1 cellular context compared by ENCODE assay signal in the genomic region with DNA sequence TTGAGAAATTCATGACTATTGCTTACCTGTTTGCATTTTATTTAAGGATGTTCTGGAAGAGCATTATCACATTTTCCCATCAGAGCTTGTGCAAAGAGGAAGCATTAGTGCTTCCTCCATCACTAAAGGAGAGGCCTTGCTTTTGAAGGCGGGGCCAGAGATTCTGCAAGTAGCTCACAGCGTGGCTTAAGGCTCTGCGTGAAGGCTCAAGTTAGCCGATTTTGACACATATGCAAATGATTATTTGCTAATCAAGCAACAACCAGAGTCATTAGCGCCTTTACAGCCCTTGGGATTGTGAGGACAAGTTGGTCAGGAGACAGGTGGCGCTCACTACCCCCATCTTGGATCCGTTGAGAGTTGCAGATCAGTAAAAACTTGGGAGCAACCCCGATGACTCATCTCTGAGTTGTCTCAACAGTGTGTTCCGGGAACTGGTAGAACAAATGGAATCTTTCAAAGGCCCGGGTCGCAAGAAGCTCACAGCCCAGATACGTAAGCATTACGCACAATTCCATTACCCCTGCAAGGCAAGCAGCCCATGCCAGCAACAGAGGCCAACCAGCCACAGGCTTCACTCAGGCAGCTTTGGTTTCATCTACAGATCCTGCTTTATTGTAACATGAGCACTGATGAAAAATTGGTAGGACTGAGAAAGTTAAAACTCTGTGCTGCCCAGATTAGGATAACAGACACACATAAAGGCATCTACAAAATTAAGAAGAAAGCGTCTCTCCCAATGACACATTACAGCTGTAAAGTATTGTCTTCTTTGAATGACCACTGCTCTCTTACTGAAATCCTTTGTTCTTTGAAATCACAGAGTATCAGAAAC.
TF ChIP-seq lines count a peak whose summit lies in the region.

No MANE protein-coding gene starts in this region.

TF ChIP-seq in HepG2, 621 proteins besides CTCF, POLR2A, EP300 and RAD21 (continued from another document and continues in another):
- TF ChIP-seq, protein P1, sequence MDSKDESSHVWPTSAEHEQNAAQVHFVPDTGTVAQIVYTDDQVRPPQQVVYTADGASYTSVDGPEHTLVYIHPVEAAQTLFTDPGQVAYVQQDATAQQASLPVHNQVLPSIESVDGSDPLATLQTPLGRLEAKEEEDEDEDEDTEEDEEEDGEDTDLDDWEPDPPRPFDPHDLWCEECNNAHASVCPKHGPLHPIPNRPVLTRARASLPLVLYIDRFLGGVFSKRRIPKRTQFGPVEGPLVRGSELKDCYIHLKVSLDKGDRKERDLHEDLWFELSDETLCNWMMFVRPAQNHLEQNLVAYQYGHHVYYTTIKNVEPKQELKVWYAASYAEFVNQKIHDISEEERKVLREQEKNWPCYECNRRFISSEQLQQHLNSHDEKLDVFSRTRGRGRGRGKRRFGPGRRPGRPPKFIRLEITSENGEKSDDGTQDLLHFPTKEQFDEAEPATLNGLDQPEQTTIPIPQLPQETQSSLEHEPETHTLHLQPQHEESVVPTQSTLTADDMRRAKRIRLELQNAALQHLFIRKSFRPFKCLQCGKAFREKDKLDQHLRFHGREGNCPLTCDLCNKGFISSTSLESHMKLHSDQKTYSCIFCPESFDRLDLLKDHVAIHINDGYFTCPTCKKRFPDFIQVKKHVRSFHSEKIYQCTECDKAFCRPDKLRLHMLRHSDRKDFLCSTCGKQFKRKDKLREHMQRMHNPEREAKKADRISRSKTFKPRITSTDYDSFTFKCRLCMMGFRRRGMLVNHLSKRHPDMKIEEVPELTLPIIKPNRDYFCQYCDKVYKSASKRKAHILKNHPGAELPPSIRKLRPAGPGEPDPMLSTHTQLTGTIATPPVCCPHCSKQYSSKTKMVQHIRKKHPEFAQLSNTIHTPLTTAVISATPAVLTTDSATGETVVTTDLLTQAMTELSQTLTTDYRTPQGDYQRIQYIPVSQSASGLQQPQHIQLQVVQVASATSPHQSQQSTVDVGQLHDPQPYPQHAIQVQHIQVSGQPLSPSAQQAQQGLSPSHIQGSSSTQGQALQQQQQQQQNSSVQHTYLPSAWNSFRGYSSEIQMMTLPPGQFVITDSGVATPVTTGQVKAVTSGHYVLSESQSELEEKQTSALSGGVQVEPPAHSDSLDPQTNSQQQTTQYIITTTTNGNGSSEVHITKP (CRISPR knock-in tag; IDR thresholded peaks at IDR 0.05; ENCODE audit: low read depth): peak; percentile 82
- TF ChIP-seq, protein P2, sequence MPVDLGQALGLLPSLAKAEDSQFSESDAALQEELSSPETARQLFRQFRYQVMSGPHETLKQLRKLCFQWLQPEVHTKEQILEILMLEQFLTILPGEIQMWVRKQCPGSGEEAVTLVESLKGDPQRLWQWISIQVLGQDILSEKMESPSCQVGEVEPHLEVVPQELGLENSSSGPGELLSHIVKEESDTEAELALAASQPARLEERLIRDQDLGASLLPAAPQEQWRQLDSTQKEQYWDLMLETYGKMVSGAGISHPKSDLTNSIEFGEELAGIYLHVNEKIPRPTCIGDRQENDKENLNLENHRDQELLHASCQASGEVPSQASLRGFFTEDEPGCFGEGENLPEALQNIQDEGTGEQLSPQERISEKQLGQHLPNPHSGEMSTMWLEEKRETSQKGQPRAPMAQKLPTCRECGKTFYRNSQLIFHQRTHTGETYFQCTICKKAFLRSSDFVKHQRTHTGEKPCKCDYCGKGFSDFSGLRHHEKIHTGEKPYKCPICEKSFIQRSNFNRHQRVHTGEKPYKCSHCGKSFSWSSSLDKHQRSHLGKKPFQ (CRISPR knock-in tag; IDR thresholded peaks at IDR 0.05; ENCODE audit: insufficient replicate concordance): no peak
- TF ChIP-seq ZMYM2 (CRISPR knock-in tag; IDR thresholded peaks at IDR 0.05): peak; percentile 50; the same call in 1 of the 2 replicates
- TF ChIP-seq MAZ (IDR thresholded peaks at IDR 0.05; ENCODE audit: borderline replicate concordance, low read depth, low read length): no peak
- TF ChIP-seq MAZ (CRISPR knock-in tag; IDR thresholded peaks at IDR 0.05; ENCODE audit: low read depth): no peak; the same call in 1 of the 2 replicates
- peak; percentile 87 for TF ChIP-seq NCOA2 (CRISPR knock-in tag; IDR thresholded peaks at IDR 0.05)
- no peak for TF ChIP-seq NBN (conservative IDR thresholded peaks at IDR 0.05)
- TF ChIP-seq GZF1 (CRISPR knock-in tag; IDR thresholded peaks at IDR 0.05): 0 out of 2 replicates have a peak, but pooled peaks have one; percentile 19
- TF ChIP-seq, protein P3, sequence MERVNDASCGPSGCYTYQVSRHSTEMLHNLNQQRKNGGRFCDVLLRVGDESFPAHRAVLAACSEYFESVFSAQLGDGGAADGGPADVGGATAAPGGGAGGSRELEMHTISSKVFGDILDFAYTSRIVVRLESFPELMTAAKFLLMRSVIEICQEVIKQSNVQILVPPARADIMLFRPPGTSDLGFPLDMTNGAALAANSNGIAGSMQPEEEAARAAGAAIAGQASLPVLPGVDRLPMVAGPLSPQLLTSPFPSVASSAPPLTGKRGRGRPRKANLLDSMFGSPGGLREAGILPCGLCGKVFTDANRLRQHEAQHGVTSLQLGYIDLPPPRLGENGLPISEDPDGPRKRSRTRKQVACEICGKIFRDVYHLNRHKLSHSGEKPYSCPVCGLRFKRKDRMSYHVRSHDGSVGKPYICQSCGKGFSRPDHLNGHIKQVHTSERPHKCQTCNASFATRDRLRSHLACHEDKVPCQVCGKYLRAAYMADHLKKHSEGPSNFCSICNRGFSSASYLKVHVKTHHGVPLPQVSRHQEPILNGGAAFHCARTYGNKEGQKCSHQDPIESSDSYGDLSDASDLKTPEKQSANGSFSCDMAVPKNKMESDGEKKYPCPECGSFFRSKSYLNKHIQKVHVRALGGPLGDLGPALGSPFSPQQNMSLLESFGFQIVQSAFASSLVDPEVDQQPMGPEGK (CRISPR knock-in tag; IDR thresholded peaks at IDR 0.05): 0 out of 2 replicates have a peak, but pooled peaks have one; percentile 15
- TF ChIP-seq ZBTB42 (CRISPR knock-in tag; IDR thresholded peaks at IDR 0.05): no peak
- TF ChIP-seq ZNF430 (CRISPR knock-in tag; IDR thresholded peaks at IDR 0.05): peak; percentile 40; the same call in 1 of the 2 replicates
- TF ChIP-seq SRSF9 (IDR thresholded peaks at IDR 0.05; ENCODE audit: borderline replicate concordance, insufficient read depth, low read depth, low read length, poor library complexity, severe bottlenecking): no peak
- TF ChIP-seq ZSCAN21 (CRISPR knock-in tag; IDR thresholded peaks at IDR 0.05; ENCODE audit: borderline replicate concordance): peak; percentile 69
- TF ChIP-seq, protein P4, sequence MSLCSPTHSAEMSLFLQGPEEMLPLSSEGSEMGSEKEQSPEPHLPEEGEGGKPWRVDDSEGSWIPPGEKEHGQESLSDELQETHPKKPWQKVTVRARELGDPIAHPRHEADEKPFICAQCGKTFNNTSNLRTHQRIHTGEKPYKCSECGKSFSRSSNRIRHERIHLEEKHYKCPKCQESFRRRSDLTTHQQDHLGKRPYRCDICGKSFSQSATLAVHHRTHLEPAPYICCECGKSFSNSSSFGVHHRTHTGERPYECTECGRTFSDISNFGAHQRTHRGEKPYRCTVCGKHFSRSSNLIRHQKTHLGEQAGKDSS (CRISPR knock-in tag; IDR thresholded peaks at IDR 0.05; ENCODE audit: borderline replicate concordance, low read depth): 0 out of 2 replicates have a peak, but pooled peaks have one; percentile 71
- TF ChIP-seq AKAP8 (CRISPR knock-in tag; IDR thresholded peaks at IDR 0.05): no peak; the same call in 1 of the 2 replicates
- no peak for TF ChIP-seq MYNN (CRISPR knock-in tag; IDR thresholded peaks at IDR 0.05; ENCODE audit: low read depth)
- peak; percentile 100 for TF ChIP-seq FOSL2 (CRISPR knock-in tag; IDR thresholded peaks at IDR 0.05)
- no peak; the same call in 1 of the 2 replicates for TF ChIP-seq ZNF782 (CRISPR knock-in tag; IDR thresholded peaks at IDR 0.05; ENCODE audit: borderline replicate concordance)
- no peak for TF ChIP-seq DNMT1 (CRISPR knock-in tag; IDR thresholded peaks at IDR 0.05)
- TF ChIP-seq ZNF891 (CRISPR knock-in tag; IDR thresholded peaks at IDR 0.05): no peak
- TF ChIP-seq ZNF772 (CRISPR knock-in tag; IDR thresholded peaks at IDR 0.05): peak; percentile 77; the same call in 1 of the 2 replicates
- TF ChIP-seq, protein P5, sequence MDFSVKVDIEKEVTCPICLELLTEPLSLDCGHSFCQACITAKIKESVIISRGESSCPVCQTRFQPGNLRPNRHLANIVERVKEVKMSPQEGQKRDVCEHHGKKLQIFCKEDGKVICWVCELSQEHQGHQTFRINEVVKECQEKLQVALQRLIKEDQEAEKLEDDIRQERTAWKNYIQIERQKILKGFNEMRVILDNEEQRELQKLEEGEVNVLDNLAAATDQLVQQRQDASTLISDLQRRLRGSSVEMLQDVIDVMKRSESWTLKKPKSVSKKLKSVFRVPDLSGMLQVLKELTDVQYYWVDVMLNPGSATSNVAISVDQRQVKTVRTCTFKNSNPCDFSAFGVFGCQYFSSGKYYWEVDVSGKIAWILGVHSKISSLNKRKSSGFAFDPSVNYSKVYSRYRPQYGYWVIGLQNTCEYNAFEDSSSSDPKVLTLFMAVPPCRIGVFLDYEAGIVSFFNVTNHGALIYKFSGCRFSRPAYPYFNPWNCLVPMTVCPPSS (IDR thresholded peaks at IDR 0.05): no peak
- TF ChIP-seq NPAS2 (CRISPR knock-in tag; IDR thresholded peaks at IDR 0.05; ENCODE audit: borderline replicate concordance): no peak
- TF ChIP-seq, protein P6, sequence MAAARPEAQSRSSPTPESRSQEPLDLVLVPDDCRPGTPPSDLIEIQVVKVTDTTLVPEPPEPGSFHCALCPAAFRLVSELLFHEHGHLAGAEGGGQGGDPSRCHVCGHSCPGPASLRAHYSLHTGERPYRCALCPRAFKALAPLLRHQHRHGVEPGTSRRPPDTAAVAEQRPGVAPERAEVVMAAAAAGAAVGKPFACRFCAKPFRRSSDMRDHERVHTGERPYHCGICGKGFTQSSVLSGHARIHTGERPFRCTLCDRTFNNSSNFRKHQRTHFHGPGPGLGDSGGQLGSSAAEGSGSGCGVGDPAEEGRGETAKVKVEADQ (CRISPR knock-in tag; IDR thresholded peaks at IDR 0.05; ENCODE audit: borderline replicate concordance): peak; percentile 60; the same call in 1 of the 2 replicates
- TF ChIP-seq ZNF431 (CRISPR knock-in tag; IDR thresholded peaks at IDR 0.05; ENCODE audit: borderline replicate concordance, low read depth): no peak
- peak; percentile 84; the same call in 1 of the 2 replicates for TF ChIP-seq NCOA1 (CRISPR knock-in tag; IDR thresholded peaks at IDR 0.05)
- no peak for TF ChIP-seq ATAD3A (CRISPR knock-in tag; IDR thresholded peaks at IDR 0.05)
- no peak for TF ChIP-seq MTF1 (CRISPR knock-in tag; IDR thresholded peaks at IDR 0.05)
- no peak for TF ChIP-seq PLRG1 (conservative IDR thresholded peaks at IDR 0.05)
- no peak; the same call in 1 of the 2 replicates for TF ChIP-seq XBP1 (CRISPR knock-in tag; IDR thresholded peaks at IDR 0.05)
- no peak for TF ChIP-seq POLR2AphosphoS5 (IDR thresholded peaks at IDR 0.05; ENCODE audit: low read depth, low read length)
- TF ChIP-seq, protein P7, sequence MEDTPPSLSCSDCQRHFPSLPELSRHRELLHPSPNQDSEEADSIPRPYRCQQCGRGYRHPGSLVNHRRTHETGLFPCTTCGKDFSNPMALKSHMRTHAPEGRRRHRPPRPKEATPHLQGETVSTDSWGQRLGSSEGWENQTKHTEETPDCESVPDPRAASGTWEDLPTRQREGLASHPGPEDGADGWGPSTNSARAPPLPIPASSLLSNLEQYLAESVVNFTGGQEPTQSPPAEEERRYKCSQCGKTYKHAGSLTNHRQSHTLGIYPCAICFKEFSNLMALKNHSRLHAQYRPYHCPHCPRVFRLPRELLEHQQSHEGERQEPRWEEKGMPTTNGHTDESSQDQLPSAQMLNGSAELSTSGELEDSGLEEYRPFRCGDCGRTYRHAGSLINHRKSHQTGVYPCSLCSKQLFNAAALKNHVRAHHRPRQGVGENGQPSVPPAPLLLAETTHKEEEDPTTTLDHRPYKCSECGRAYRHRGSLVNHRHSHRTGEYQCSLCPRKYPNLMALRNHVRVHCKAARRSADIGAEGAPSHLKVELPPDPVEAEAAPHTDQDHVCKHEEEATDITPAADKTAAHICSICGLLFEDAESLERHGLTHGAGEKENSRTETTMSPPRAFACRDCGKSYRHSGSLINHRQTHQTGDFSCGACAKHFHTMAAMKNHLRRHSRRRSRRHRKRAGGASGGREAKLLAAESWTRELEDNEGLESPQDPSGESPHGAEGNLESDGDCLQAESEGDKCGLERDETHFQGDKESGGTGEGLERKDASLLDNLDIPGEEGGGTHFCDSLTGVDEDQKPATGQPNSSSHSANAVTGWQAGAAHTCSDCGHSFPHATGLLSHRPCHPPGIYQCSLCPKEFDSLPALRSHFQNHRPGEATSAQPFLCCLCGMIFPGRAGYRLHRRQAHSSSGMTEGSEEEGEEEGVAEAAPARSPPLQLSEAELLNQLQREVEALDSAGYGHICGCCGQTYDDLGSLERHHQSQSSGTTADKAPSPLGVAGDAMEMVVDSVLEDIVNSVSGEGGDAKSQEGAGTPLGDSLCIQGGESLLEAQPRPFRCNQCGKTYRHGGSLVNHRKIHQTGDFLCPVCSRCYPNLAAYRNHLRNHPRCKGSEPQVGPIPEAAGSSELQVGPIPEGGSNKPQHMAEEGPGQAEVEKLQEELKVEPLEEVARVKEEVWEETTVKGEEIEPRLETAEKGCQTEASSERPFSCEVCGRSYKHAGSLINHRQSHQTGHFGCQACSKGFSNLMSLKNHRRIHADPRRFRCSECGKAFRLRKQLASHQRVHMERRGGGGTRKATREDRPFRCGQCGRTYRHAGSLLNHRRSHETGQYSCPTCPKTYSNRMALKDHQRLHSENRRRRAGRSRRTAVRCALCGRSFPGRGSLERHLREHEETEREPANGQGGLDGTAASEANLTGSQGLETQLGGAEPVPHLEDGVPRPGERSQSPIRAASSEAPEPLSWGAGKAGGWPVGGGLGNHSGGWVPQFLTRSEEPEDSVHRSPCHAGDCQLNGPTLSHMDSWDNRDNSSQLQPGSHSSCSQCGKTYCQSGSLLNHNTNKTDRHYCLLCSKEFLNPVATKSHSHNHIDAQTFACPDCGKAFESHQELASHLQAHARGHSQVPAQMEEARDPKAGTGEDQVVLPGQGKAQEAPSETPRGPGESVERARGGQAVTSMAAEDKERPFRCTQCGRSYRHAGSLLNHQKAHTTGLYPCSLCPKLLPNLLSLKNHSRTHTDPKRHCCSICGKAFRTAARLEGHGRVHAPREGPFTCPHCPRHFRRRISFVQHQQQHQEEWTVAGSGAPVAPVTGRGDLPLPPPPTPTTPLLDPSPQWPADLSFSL (CRISPR knock-in tag; IDR thresholded peaks at IDR 0.05): peak; percentile 70
- TF ChIP-seq ZNF232 (CRISPR knock-in tag; IDR thresholded peaks at IDR 0.05; ENCODE audit: borderline replicate concordance): 0 out of 2 replicates have a peak, but pooled peaks have one; percentile 86
- TF ChIP-seq POLR2G (IDR thresholded peaks at IDR 0.05; ENCODE audit: low read depth, low read length): peak; percentile 76
- TF ChIP-seq KDM2A (CRISPR knock-in tag; IDR thresholded peaks at IDR 0.05; ENCODE audit: borderline replicate concordance, low read depth): peak; percentile 83
- TF ChIP-seq ZC3H4 (CRISPR knock-in tag; IDR thresholded peaks at IDR 0.05; ENCODE audit: borderline replicate concordance): no peak
- TF ChIP-seq, protein P8, sequence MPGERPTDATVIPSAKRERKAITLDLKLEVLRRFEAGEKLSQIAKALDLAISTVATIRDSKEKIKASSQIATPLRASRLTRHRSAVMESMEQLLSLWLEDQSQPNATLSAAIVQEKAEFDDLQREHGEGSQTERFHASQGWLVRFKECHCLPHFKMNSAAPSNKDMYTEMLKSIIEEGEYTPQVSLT (CRISPR knock-in tag; IDR thresholded peaks at IDR 0.05; ENCODE audit: borderline replicate concordance, low read depth): no peak
- TF ChIP-seq BHLHE40 (IDR thresholded peaks at IDR 0.05; ENCODE audit: low read length): peak; percentile 45; the same call in 1 of the 2 replicates
- TF ChIP-seq ZSCAN12 (CRISPR knock-in tag; IDR thresholded peaks at IDR 0.05): no peak
- peak; percentile 76 for TF ChIP-seq FOXA3 (CRISPR knock-in tag; IDR thresholded peaks at IDR 0.05)
- TF ChIP-seq ZNF775 (CRISPR knock-in tag; IDR thresholded peaks at IDR 0.05; ENCODE audit: borderline replicate concordance): peak; percentile 74; the same call in 1 of the 2 replicates
- no peak for TF ChIP-seq FOXJ3 (CRISPR knock-in tag; IDR thresholded peaks at IDR 0.05; ENCODE audit: borderline replicate concordance)
